15 cellular contexts compared by ENCODE assay signal in the genomic region with DNA sequence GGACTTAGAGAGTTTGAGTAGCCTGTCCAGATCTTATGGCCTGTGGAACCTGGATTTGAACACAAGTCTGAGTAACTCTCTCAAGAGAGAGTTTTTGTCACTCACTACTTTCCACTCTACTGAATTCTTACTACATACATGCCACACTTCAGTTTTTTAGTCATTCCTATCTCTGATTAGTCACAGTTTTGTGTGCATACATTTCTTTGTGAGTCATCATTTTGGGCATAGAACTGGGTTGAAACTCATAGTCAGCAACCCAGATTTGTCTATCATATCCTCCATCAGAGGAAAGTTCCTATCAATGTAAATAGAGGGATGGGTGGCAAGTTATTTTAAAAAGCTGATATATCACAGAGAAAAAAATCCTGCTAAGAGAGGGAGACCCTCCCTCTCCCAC. TPM values are rescaled to one million over a fixed set of nuclear protein-coding genes. Genes with fewer than 3 reads are reported as not detected.
DNase-seq lines count a peak whose midpoint lies in the region; ATAC-seq and TF ChIP-seq lines count a peak whose summit lies in the region.
"Had no signal": no experiment of that assay in that cellular context is flagged by ENCODE, and none has a peak within 500 bp of the region (broad histone marks: within the 10 kb centered on the region; RNA-seq: fewer than 3 reads in every experiment).

No MANE protein-coding gene starts in this region.

- H2AFZ ChIP-seq in hepatocyte, result no peak overlapping the region

- H3K36me3 Mint-ChIP-seq in activated T-helper 17 cell treated with anti-CD3 and anti-CD28 coated beads, Interleukin-2, amount 50 U/mL, for 72 hours (ENCODE audit: low read depth), result no peaks in the 10 kb centered on the region
- H3K36me3 Mint-ChIP-seq: WTC11 had no signal

- H3K9me2 ChIP-seq in hepatocyte (replicated peaks; ENCODE audit: insufficient read depth), result no peaks in the 10 kb centered on the region

- peaks cover 10% of the 10 kb centered on the region for H3K27me3 Mint-ChIP-seq in stimulated activated naive CD8-positive, alpha-beta T cell treated with anti-CD3 and anti-CD28 coated beads, Interleukin-15, amount 100 ng/mL, for 72 hours
- H3K27me3 Mint-ChIP-seq in activated T-helper 17 cell treated with anti-CD3 and anti-CD28 coated beads, Interleukin-2, amount 50 U/mL, for 72 hours, result no peaks in the 10 kb centered on the region

- no peak for DNase-seq in stimulated activated naive CD8-positive, alpha-beta T cell treated with anti-CD3 and anti-CD28 coated beads, Interleukin-15, Interleukin-2, amounts not matched to agents 100 U/mL and 50 U/mL, for 24 hours
- DNase-seq in stimulated activated naive CD8-positive, alpha-beta T cell treated with anti-CD3 and anti-CD28 coated beads, Interleukin-15, amount 100 ng/mL, for 72 hours, result no peak
- DNase-seq in hepatocyte (ENCODE audit: low spot score), result no peak
- DNase-seq in LoVo (ENCODE audit: low spot score), result no peak
- no peak for DNase-seq in KG1 (lab: John Stamatoyannopoulos, UW)
- DNase-seq: activated naive CD4-positive, alpha-beta T cell treated with Interleukin-2 at 50 U/mL for 16 hours; C1 segment of cervical spinal cord; endodermal cell; pancreas; Peyer's patch had no signal

- no peaks in the 10 kb centered on the region for H3K9me3 ChIP-seq in hepatocyte (ENCODE audit: low read depth)
- H3K9me3 ChIP-seq: pancreas, Peyer's patch, tibial nerve had no signal

- no peaks in the 10 kb centered on the region for H3K36me3 ChIP-seq in hepatocyte (replicated peaks; ENCODE audit: insufficient read depth, low read depth)
- H3K36me3 ChIP-seq: pancreas, Peyer's patch had no signal

- no peak for TF ChIP-seq CTCF in hepatocyte (IDR thresholded peaks at IDR 0.05; ENCODE audit: poor library complexity)

- H3K27ac ChIP-seq in hepatocyte, result peak overlapping the region; percentile 12
- H3K27ac ChIP-seq: Peyer's patch had no signal

- peak overlapping the region; percentile 10 for H3K4me2 ChIP-seq in hepatocyte

- peaks cover 0 to 7% of the 10 kb centered on the region in 2 donors for H3K9me3 Mint-ChIP-seq in stimulated activated naive CD8-positive, alpha-beta T cell treated with anti-CD3 and anti-CD28 coated beads, Interleukin-15, amount 100 ng/mL, for 72 hours
- H3K9me3 Mint-ChIP-seq in activated T-helper 17 cell treated with anti-CD3 and anti-CD28 coated beads, Interleukin-2, amount 50 U/mL, for 72 hours, result no peaks in the 10 kb centered on the region
- H3K9me3 Mint-ChIP-seq: endodermal cell, WTC11 had no signal

- H3K4me3 Mint-ChIP-seq in stimulated activated naive CD8-positive, alpha-beta T cell treated with anti-CD3 and anti-CD28 coated beads, Interleukin-15, amount 100 ng/mL, for 72 hours, result no peak overlapping the region
- no peak overlapping the region for H3K4me3 Mint-ChIP-seq in activated T-helper 17 cell treated with anti-CD3 and anti-CD28 coated beads, Interleukin-2, amount 50 U/mL, for 72 hours
- H3K4me3 Mint-ChIP-seq: endodermal cell, WTC11 had no signal

- H3K4me1 ChIP-seq in hepatocyte (ENCODE audit: insufficient read depth), result peaks cover 22% of the 10 kb centered on the region
- H3K4me1 ChIP-seq: pancreas, Peyer's patch had no signal

- H3K79me2 ChIP-seq in hepatocyte, result peaks cover 30% of the 10 kb centered on the region

- no peak overlapping the region for H3K27ac Mint-ChIP-seq in stimulated activated naive CD8-positive, alpha-beta T cell treated with anti-CD3 and anti-CD28 coated beads, Interleukin-15, amount 100 ng/mL, for 72 hours
- no peak overlapping the region for H3K27ac Mint-ChIP-seq in activated T-helper 17 cell treated with anti-CD3 and anti-CD28 coated beads, Interleukin-2, amount 50 U/mL, for 72 hours
- H3K27ac Mint-ChIP-seq: endodermal cell, WTC11 had no signal

- peaks cover 14% of the 10 kb centered on the region for H4K20me1 ChIP-seq in hepatocyte (ENCODE audit: insufficient read depth, poor library complexity, severe bottlenecking)

- H3K27me3 ChIP-seq in hepatocyte, result no peaks in the 10 kb centered on the region
- H3K27me3 ChIP-seq: pancreas, Peyer's patch, tibial nerve had no signal

- no peaks in the 10 kb centered on the region for H3K4me1 Mint-ChIP-seq in stimulated activated naive CD8-positive, alpha-beta T cell treated with anti-CD3 and anti-CD28 coated beads, Interleukin-15, amount 100 ng/mL, for 72 hours
- no peaks in the 10 kb centered on the region for H3K4me1 Mint-ChIP-seq in activated T-helper 17 cell treated with anti-CD3 and anti-CD28 coated beads, Interleukin-2, amount 50 U/mL, for 72 hours

- H3K4me3 ChIP-seq in hepatocyte, result no peak overlapping the region
- H3K4me3 ChIP-seq: pancreas, Peyer's patch, tibial nerve had no signal

- ATAC-seq in stimulated activated naive CD8-positive, alpha-beta T cell treated with anti-CD3 and anti-CD28 coated beads, Interleukin-15, Interleukin-2, amounts not matched to agents 100 U/mL and 50 U/mL, for 24 hours, result peak; percentile 55
- no peak for ATAC-seq in stimulated activated naive CD8-positive, alpha-beta T cell treated with anti-CD3 and anti-CD28 coated beads, Interleukin-15, amount 100 ng/mL, for 72 hours
- peak; percentile 64 for ATAC-seq in activated T-helper 17 cell treated with anti-CD3 and anti-CD28 coated beads, Interleukin-2, amount 50 U/mL, for 72 hours (replicated peaks)
- no peak for ATAC-seq in GM18519 (IDR thresholded peaks at IDR 0.05; ENCODE audit: low FRiP score, unreplicated experiment)
- no peak for ATAC-seq in GM19455 (IDR thresholded peaks at IDR 0.05; ENCODE audit: unreplicated experiment)
- ATAC-seq: WTC11 had no signal

RNA-seq across cellular contexts. Expression of gene FLRT2, which starts 42.9 kb away (rescaled TPM):
- total RNA-seq in activated T-helper 17 cell treated with anti-CD3 and anti-CD28 coated beads, Interleukin-2, amount 50 U/mL, for 72 hours, result not detected
- total RNA-seq in hepatocyte, result 42.3 and 48.0 TPM in 2 replicates
- polyA plus RNA-seq in hepatocyte, result 31.3 and 32.9 TPM in 2 replicates

Comparison
In these comparisons a context has a peak if more than half of its experiments do, and no peak if none do; other contexts are left out.
1. ATAC-seq: peak in stimulated activated naive CD8-positive, alpha-beta T cell treated with anti-CD3 and anti-CD28 coated beads, Interleukin-15, Interleukin-2, amounts not matched to agents 100 U/mL and 50 U/mL, for 24 hours (single experiment) and activated T-helper 17 cell treated with anti-CD3 and anti-CD28 coated beads, Interleukin-2, amount 50 U/mL, for 72 hours (single experiment); none in stimulated activated naive CD8-positive, alpha-beta T cell treated with anti-CD3 and anti-CD28 coated beads, Interleukin-15, amount 100 ng/mL, for 72 hours (single experiment), GM18519 (single experiment) and GM19455 (single experiment).
2. RNA of gene FLRT2, which starts 42.9 kb away (total RNA-seq): 42.3 to 48.0 TPM in hepatocyte; not detected in activated T-helper 17 cell treated with anti-CD3 and anti-CD28 coated beads, Interleukin-2, amount 50 U/mL, for 72 hours; every median in the first group is over 10 times any median in the second.